Comparison of ENCODE assay signal across 9 cellular contexts in genomic region chr1:228163004-228163753, GRCh38. TPM values are rescaled to one million over a fixed set of nuclear protein-coding genes. Genes with fewer than 3 reads are reported as not detected.
DNase-seq lines count a peak whose midpoint lies in the region; ATAC-seq, FAIRE-seq and TF ChIP-seq lines count a peak whose summit lies in the region.
"Had no signal": no experiment of that assay in that cellular context is flagged by ENCODE, and none has a peak within 500 bp of the region (broad histone marks: within the 10 kb centered on the region; RNA-seq: fewer than 3 reads in every experiment).

No MANE protein-coding gene starts in this region.

- TF ChIP-seq EP300 in HepG2 (IDR thresholded peaks at IDR 0.05; ENCODE audit: low read depth in 2 of 2, low read length in 2 of 2) (no peak), HepG2 (CRISPR knock-in tag; IDR thresholded peaks at IDR 0.05; ENCODE audit: borderline replicate concordance) (no peak)

- POLR2A ChIA-PET in HepG2 (lab: Yijun Ruan, JAX), result no interaction called here

- H3K4me2 ChIP-seq in HepG2 (ENCODE audit: low read depth, low read length), result no peak overlapping the region; the same call in 1 of the 2 replicates

- CTCF ChIA-PET in HepG2 (lab: Yijun Ruan, JAX; ENCODE audit: low intra/inter-chr PET ratio, low total read pairs), result no interaction called here

- H3K4me1 Mint-ChIP-seq in central memory CD8-positive, alpha-beta T cell, result peaks cover 27% of the 10 kb centered on the region
- peaks cover 35% of the 10 kb centered on the region for H3K4me1 Mint-ChIP-seq in stimulated activated effector memory CD8-positive, alpha-beta T cell treated with anti-CD3 and anti-CD28 coated beads, Interleukin-12 subunit alpha, Interleukin-12 subunit beta, amount 100 ng/mL, for 72 hours

- BruUV-seq in HepG2 (replicated peaks; lab: Mats Ljungman, UMichigan), result no TSS peak

- peaks cover 19% of the 10 kb centered on the region for H3K4me1 ChIP-seq in HUES6 (ENCODE audit: control insufficient read depth, insufficient read depth, low read length)
- H3K4me1 ChIP-seq in HepG2 (ENCODE audit: insufficient read depth, low read length), result peaks cover 62% of the 10 kb centered on the region

- no peak for DNase-seq in central memory CD8-positive, alpha-beta T cell (ENCODE audit: low spot score in 2 of 2)
- DNase-seq in HepG2 (ENCODE audit: low spot score) (no peak), D341Med (ENCODE audit: low spot score) (no peak), NCI-H2029 treated with DMSO at 0.1 percent for 48 hours (lab: John Stamatoyannopoulos, UW) (no peak), head of caudate nucleus (no peak)
- DNase-seq in stimulated activated effector memory CD8-positive, alpha-beta T cell treated with anti-CD3 and anti-CD28 coated beads, Interleukin-12 subunit alpha, Interleukin-12 subunit beta, amount 100 ng/mL, for 72 hours (ENCODE audit: low spot score in 2 of 2), result no peak

- H3K27me3 Mint-ChIP-seq in central memory CD8-positive, alpha-beta T cell, result no peaks in the 10 kb centered on the region
- H3K27me3 Mint-ChIP-seq: memory B cell had no signal

- no peaks in the 10 kb centered on the region for H3K9me3 ChIP-seq in HUES6 (ENCODE audit: control insufficient read depth, insufficient read depth, low read depth, low read length)
- H3K9me3 ChIP-seq in HepG2 (ENCODE audit: low read length), result no peaks in the 10 kb centered on the region

- no peak for TF ChIP-seq POLR2A in HepG2 (IDR thresholded peaks at IDR 0.05; ENCODE audit: insufficient read depth in 1 of 2, low read depth in 2 of 2, low read length in 2 of 2)

- peak overlapping the region; percentile 95 for H3K27ac Mint-ChIP-seq in central memory CD8-positive, alpha-beta T cell (ENCODE audit: low read depth)
- peak overlapping the region; percentile 63 for H3K27ac Mint-ChIP-seq in stimulated activated effector memory CD8-positive, alpha-beta T cell treated with anti-CD3 and anti-CD28 coated beads, Interleukin-12 subunit alpha, Interleukin-12 subunit beta, amount 100 ng/mL, for 72 hours

- H3K27ac ChIP-seq in HUES6 (ENCODE audit: low read depth, low read length), result peak overlapping the region; percentile 56; the same call in 1 of the 2 replicates
- H3K27ac ChIP-seq in HepG2 (ENCODE audit: extremely low read length, insufficient read depth, low read length), result no peak overlapping the region

- H3K36me3 ChIP-seq in HUES6 (ENCODE audit: control insufficient read depth, insufficient read depth, low read length), result no peaks in the 10 kb centered on the region
- H3K36me3 ChIP-seq in HepG2 (replicated peaks in 1 of 2; ENCODE audit: control insufficient read depth in 1 of 2, insufficient read depth in 2 of 2, low read length in 2 of 2), result no peaks in the 10 kb centered on the region

- peak overlapping the region; percentile 9 for H3K9ac ChIP-seq in HUES6 (ENCODE audit: low read length)
- 0 out of 2 replicates have a peak overlapping the region, but pooled peaks have one; percentile 17 for H3K9ac ChIP-seq in HepG2 (ENCODE audit: insufficient read depth, low read depth, low read length)

- FAIRE-seq in HepG2 (lab: Jason Lieb, UNC), result no peak

- peaks cover 19% of the 10 kb centered on the region for H3K36me3 Mint-ChIP-seq in central memory CD8-positive, alpha-beta T cell (ENCODE audit: insufficient read depth)
- peaks cover 28% of the 10 kb centered on the region for H3K36me3 Mint-ChIP-seq in stimulated activated effector memory CD8-positive, alpha-beta T cell treated with anti-CD3 and anti-CD28 coated beads, Interleukin-12 subunit alpha, Interleukin-12 subunit beta, amount 100 ng/mL, for 72 hours

- H3K27me3 ChIP-seq in HUES6 (ENCODE audit: control insufficient read depth, insufficient read depth, low read length) (peaks cover 6% of the 10 kb centered on the region; the same call in 1 of the 2 replicates), HepG2 (ENCODE audit: control insufficient read depth in 1 of 2, insufficient read depth in 2 of 2, low read length in 2 of 2) (no peaks in the 10 kb centered on the region; a peak in 1 of 5 replicates)

- no peaks in the 10 kb centered on the region for H4K20me1 ChIP-seq in HepG2 (ENCODE audit: insufficient read depth, low read length)

- no peak overlapping the region for H3K4me3 ChIP-seq in HUES6 (ENCODE audit: low read depth, low read length)
- H3K4me3 ChIP-seq in HepG2 (replicated peaks in 1 of 3; ENCODE audit: insufficient read depth in 1 of 3, low read depth in 2 of 3, low read length in 3 of 3), result no peak overlapping the region; a peak in 1 of 6 replicates

- intact Hi-C loops in HepG2 (cut with micrococcal nuclease; ENCODE audit: unreplicated experiment), result no loop called here
- intact Hi-C loops in head of caudate nucleus (cut with DNase I), result loop anchor here (10.0 kb wide), 1 partner anchor 322 kb away; the partner anchor contains the start of gene RNF187

- no peak for TF ChIP-seq CTCF in HepG2 (CRISPR knock-in tag; IDR thresholded peaks at IDR 0.05)

- H2AFZ ChIP-seq in HepG2 (ENCODE audit: low read length), result no peak overlapping the region

- no peaks in the 10 kb centered on the region for H3K9me3 Mint-ChIP-seq in central memory CD8-positive, alpha-beta T cell
- no peaks in the 10 kb centered on the region for H3K9me3 Mint-ChIP-seq in stimulated activated effector memory CD8-positive, alpha-beta T cell treated with anti-CD3 and anti-CD28 coated beads, Interleukin-12 subunit alpha, Interleukin-12 subunit beta, amount 100 ng/mL, for 72 hours
- H3K9me3 Mint-ChIP-seq: memory B cell had no signal

- WGBS in HepG2 (ENCODE audit: low lambda C conversion rate), result 81% methylated on average over 9 of the region's 30 CpGs

- peaks cover 5% of the 10 kb centered on the region for H3K79me2 ChIP-seq in HepG2 (ENCODE audit: insufficient read depth, low read length)

- ATAC-seq in central memory CD8-positive, alpha-beta T cell (replicated peaks; ENCODE audit: extremely low read depth, poor library complexity, severe bottlenecking), result no peak
- ATAC-seq in HepG2 (no peak), HG03439 (IDR thresholded peaks at IDR 0.05; ENCODE audit: unreplicated experiment) (no peak)
- no peak for ATAC-seq in stimulated activated effector memory CD8-positive, alpha-beta T cell treated with anti-CD3 and anti-CD28 coated beads, Interleukin-12 subunit alpha, Interleukin-12 subunit beta, amount 100 ng/mL, for 72 hours

- in situ Hi-C loops in HepG2 (cut with HindIII; ENCODE audit: extremely low pct_ligation_motif_present, low pct_unique_long_range_greater_than_20kb), result no loop called here

- H3K4me3 Mint-ChIP-seq in central memory CD8-positive, alpha-beta T cell, result no peak overlapping the region
- H3K4me3 Mint-ChIP-seq in stimulated activated effector memory CD8-positive, alpha-beta T cell treated with anti-CD3 and anti-CD28 coated beads, Interleukin-12 subunit alpha, Interleukin-12 subunit beta, amount 100 ng/mL, for 72 hours, result no peak overlapping the region

- no peak for TF ChIP-seq RAD21 in HepG2 (CRISPR knock-in tag; IDR thresholded peaks at IDR 0.05)

RNA-seq across cellular contexts. Expression of gene IBA57, which starts 2.4 kb away (rescaled TPM):
- total RNA-seq in HepG2 (2016; rRNA removed; fragmentation: Illumina TruSeq; extraction: Trizol), result 9.7 and 10.2 TPM in 2 replicates
- total RNA-seq in HepG2 (2016; cell fraction: cytosol; rRNA removed; fragmentation: Illumina TruSeq; extraction: Trizol; ENCODE audit: low read depth), result 0.81 and 1.6 TPM in 2 replicates
- total RNA-seq in HepG2 (2016; cell fraction: insoluble cytoplasmic fraction; rRNA removed; fragmentation: Illumina TruSeq; extraction: Trizol), result 8.3 and 9.2 TPM in 2 replicates
- 2.3 and 3.6 TPM in 2 replicates for total RNA-seq in HepG2 (2016; cell fraction: membrane; rRNA removed; fragmentation: Illumina TruSeq; extraction: Trizol)
- 3.8 and 4.7 TPM in 2 replicates for total RNA-seq in HepG2 (2016; cell fraction: nucleus; rRNA removed; fragmentation: Illumina TruSeq; extraction: Trizol)
- 2.3 and 4.2 TPM in 2 replicates for polyA plus RNA-seq in HepG2 (2011; rRNA removed)
- 1.7 and 3.8 TPM in 2 replicates for polyA plus RNA-seq in HepG2 (2011; cell fraction: cytosol; rRNA removed)
- 3.6 and 5.6 TPM in 2 replicates for polyA plus RNA-seq in HepG2 (2011; cell fraction: nucleus; rRNA removed)
- 2.1 and 2.8 TPM in 2 replicates for polyA plus RNA-seq in HepG2 (2012)
- polyA plus RNA-seq in HepG2 (2016; cell fraction: cytosol; fragmentation: Illumina TruSeq; extraction: Trizol; ENCODE audit: low read depth), result 0.59 and 1.2 TPM in 2 replicates
- polyA plus RNA-seq in HepG2 (2016; cell fraction: insoluble cytoplasmic fraction; fragmentation: Illumina TruSeq; extraction: Trizol; ENCODE audit: low read depth), result 7.5 and 7.6 TPM in 2 replicates
- polyA plus RNA-seq in HepG2 (2016; cell fraction: membrane; fragmentation: Illumina TruSeq; extraction: Trizol; ENCODE audit: low read depth), result 2.2 and 2.3 TPM in 2 replicates
- 4.3 and 5.9 TPM in 2 replicates for polyA plus RNA-seq in HepG2 (2016; cell fraction: nucleus; fragmentation: Illumina TruSeq; extraction: Trizol; ENCODE audit: insufficient read depth, low read depth)
- polyA minus RNA-seq in HepG2 (2011; rRNA and poly(A)+ RNA removed; ENCODE audit: low replicate concordance), result 2.7 and 11.4 TPM in 2 replicates
- polyA minus RNA-seq in HepG2 (2011; cell fraction: cytosol; rRNA and poly(A)+ RNA removed), result 3.1 and 4.6 TPM in 2 replicates
- polyA minus RNA-seq in HepG2 (2011; cell fraction: nucleus; rRNA and poly(A)+ RNA removed), result 3.7 and 5.7 TPM in 2 replicates

RNA-seq across cellular contexts. Expression of gene GJC2, which starts 13.4 kb away (rescaled TPM):
- 1.6 and 3.8 TPM in 2 replicates for total RNA-seq in HepG2 (2016; rRNA removed; fragmentation: Illumina TruSeq; extraction: Trizol)
- 0.79 and 1.0 TPM in 2 replicates for total RNA-seq in HepG2 (2016; cell fraction: cytosol; rRNA removed; fragmentation: Illumina TruSeq; extraction: Trizol; ENCODE audit: low read depth)
- total RNA-seq in HepG2 (2016; cell fraction: insoluble cytoplasmic fraction; rRNA removed; fragmentation: Illumina TruSeq; extraction: Trizol), result 1.5 and 3.8 TPM in 2 replicates
- total RNA-seq in HepG2 (2016; cell fraction: membrane; rRNA removed; fragmentation: Illumina TruSeq; extraction: Trizol), result 1.4 and 2.0 TPM in 2 replicates
- 2.3 and 2.4 TPM in 2 replicates for total RNA-seq in HepG2 (2016; cell fraction: nucleus; rRNA removed; fragmentation: Illumina TruSeq; extraction: Trizol)
- polyA plus RNA-seq in HepG2 (2011; rRNA removed), result 1.6 and 2.5 TPM in 2 replicates
- 1.4 and 3.3 TPM in 2 replicates for polyA plus RNA-seq in HepG2 (2011; cell fraction: cytosol; rRNA removed)
- polyA plus RNA-seq in HepG2 (2011; cell fraction: nucleus; rRNA removed), result 3.1 and 3.8 TPM in 2 replicates
- polyA plus RNA-seq in HepG2 (2012), result 2.5 and 2.9 TPM in 2 replicates
- polyA plus RNA-seq in HepG2 (2016; cell fraction: cytosol; fragmentation: Illumina TruSeq; extraction: Trizol; ENCODE audit: low read depth), result 0.48 and 0.51 TPM in 2 replicates
- polyA plus RNA-seq in HepG2 (2016; cell fraction: insoluble cytoplasmic fraction; fragmentation: Illumina TruSeq; extraction: Trizol; ENCODE audit: low read depth), result 1.7 and 1.8 TPM in 2 replicates
- 1.2 and 1.3 TPM in 2 replicates for polyA plus RNA-seq in HepG2 (2016; cell fraction: membrane; fragmentation: Illumina TruSeq; extraction: Trizol; ENCODE audit: low read depth)
- polyA plus RNA-seq in HepG2 (2016; cell fraction: nucleus; fragmentation: Illumina TruSeq; extraction: Trizol; ENCODE audit: insufficient read depth, low read depth), result 3.1 and 3.7 TPM in 2 replicates
- polyA minus RNA-seq in HepG2 (2011; rRNA and poly(A)+ RNA removed; ENCODE audit: low replicate concordance), result 0.65 and 7.9 TPM in 2 replicates
- polyA minus RNA-seq in HepG2 (2011; cell fraction: cytosol; rRNA and poly(A)+ RNA removed), result 2.4 and 5.1 TPM in 2 replicates
- polyA minus RNA-seq in HepG2 (2011; cell fraction: nucleus; rRNA and poly(A)+ RNA removed), result 2.4 and 2.7 TPM in 2 replicates

RNA-seq across cellular contexts. Expression of gene GUK1, which starts 23.1 kb away (rescaled TPM):
- total RNA-seq in HepG2 (2016; rRNA removed; fragmentation: Illumina TruSeq; extraction: Trizol), result 82.7 and 116 TPM in 2 replicates
- 772 and 776 TPM in 2 replicates for total RNA-seq in HepG2 (2016; cell fraction: cytosol; rRNA removed; fragmentation: Illumina TruSeq; extraction: Trizol; ENCODE audit: low read depth)
- total RNA-seq in HepG2 (2016; cell fraction: insoluble cytoplasmic fraction; rRNA removed; fragmentation: Illumina TruSeq; extraction: Trizol), result 78.9 and 120 TPM in 2 replicates
- total RNA-seq in HepG2 (2016; cell fraction: membrane; rRNA removed; fragmentation: Illumina TruSeq; extraction: Trizol), result 448 and 476 TPM in 2 replicates
- total RNA-seq in HepG2 (2016; cell fraction: nucleus; rRNA removed; fragmentation: Illumina TruSeq; extraction: Trizol), result 51.4 and 56.9 TPM in 2 replicates
- polyA plus RNA-seq in HepG2 (2011; rRNA removed), result 154 and 205 TPM in 2 replicates
- polyA plus RNA-seq in HepG2 (2011; cell fraction: cytosol; rRNA removed), result 228 and 301 TPM in 2 replicates
- 387 and 492 TPM in 2 replicates for polyA plus RNA-seq in HepG2 (2011; cell fraction: nucleus; rRNA removed)
- 58.4 and 85.4 TPM in 2 replicates for polyA plus RNA-seq in HepG2 (2012)
- polyA plus RNA-seq in HepG2 (2016; cell fraction: cytosol; fragmentation: Illumina TruSeq; extraction: Trizol; ENCODE audit: low read depth), result 764 and 775 TPM in 2 replicates
- polyA plus RNA-seq in HepG2 (2016; cell fraction: insoluble cytoplasmic fraction; fragmentation: Illumina TruSeq; extraction: Trizol; ENCODE audit: low read depth), result 78.9 and 87.4 TPM in 2 replicates
- polyA plus RNA-seq in HepG2 (2016; cell fraction: membrane; fragmentation: Illumina TruSeq; extraction: Trizol; ENCODE audit: low read depth), result 402 and 423 TPM in 2 replicates
- polyA plus RNA-seq in HepG2 (2016; cell fraction: nucleus; fragmentation: Illumina TruSeq; extraction: Trizol; ENCODE audit: insufficient read depth, low read depth), result 119 and 120 TPM in 2 replicates
- 81.2 and 86.5 TPM in 2 replicates for polyA minus RNA-seq in HepG2 (2011; rRNA and poly(A)+ RNA removed; ENCODE audit: low replicate concordance)
- 31.2 and 41.7 TPM in 2 replicates for polyA minus RNA-seq in HepG2 (2011; cell fraction: cytosol; rRNA and poly(A)+ RNA removed)
- 52.1 and 60.5 TPM in 2 replicates for polyA minus RNA-seq in HepG2 (2011; cell fraction: nucleus; rRNA and poly(A)+ RNA removed)

RNA-seq across cellular contexts. Expression of gene OBSCN, which starts 44.7 kb away (rescaled TPM):
- 0.08 and 0.20 TPM in 2 replicates for total RNA-seq in HepG2 (2016; rRNA removed; fragmentation: Illumina TruSeq; extraction: Trizol)
- not detected in 2 replicates for total RNA-seq in HepG2 (2016; cell fraction: cytosol; rRNA removed; fragmentation: Illumina TruSeq; extraction: Trizol; ENCODE audit: low read depth)
- 0.09 and 0.13 TPM in 2 replicates for total RNA-seq in HepG2 (2016; cell fraction: insoluble cytoplasmic fraction; rRNA removed; fragmentation: Illumina TruSeq; extraction: Trizol)
- 0.06 and 0.07 TPM in 2 replicates for total RNA-seq in HepG2 (2016; cell fraction: membrane; rRNA removed; fragmentation: Illumina TruSeq; extraction: Trizol)
- 0.12 TPM in 1 of 2 replicates, not detected in the other for total RNA-seq in HepG2 (2016; cell fraction: nucleus; rRNA removed; fragmentation: Illumina TruSeq; extraction: Trizol)
- 0.10 and 0.20 TPM in 2 replicates for polyA plus RNA-seq in HepG2 (2011; rRNA removed)
- polyA plus RNA-seq in HepG2 (2011; cell fraction: cytosol; rRNA removed), result 0.03 and 0.07 TPM in 2 replicates
- polyA plus RNA-seq in HepG2 (2011; cell fraction: nucleus; rRNA removed), result 0.58 and 1.1 TPM in 2 replicates
- 0.09 and 0.55 TPM in 2 replicates for polyA plus RNA-seq in HepG2 (2012)
- not detected in 2 replicates for polyA plus RNA-seq in HepG2 (2016; cell fraction: cytosol; fragmentation: Illumina TruSeq; extraction: Trizol; ENCODE audit: low read depth)
- 0.08 and 0.10 TPM in 2 replicates for polyA plus RNA-seq in HepG2 (2016; cell fraction: insoluble cytoplasmic fraction; fragmentation: Illumina TruSeq; extraction: Trizol; ENCODE audit: low read depth)
- not detected in 2 replicates for polyA plus RNA-seq in HepG2 (2016; cell fraction: membrane; fragmentation: Illumina TruSeq; extraction: Trizol; ENCODE audit: low read depth)
- 0.14 and 0.32 TPM in 2 replicates for polyA plus RNA-seq in HepG2 (2016; cell fraction: nucleus; fragmentation: Illumina TruSeq; extraction: Trizol; ENCODE audit: insufficient read depth, low read depth)
- polyA minus RNA-seq in HepG2 (2011; rRNA and poly(A)+ RNA removed; ENCODE audit: low replicate concordance), result 0.24 and 23.5 TPM in 2 replicates
- polyA minus RNA-seq in HepG2 (2011; cell fraction: cytosol; rRNA and poly(A)+ RNA removed), result 0.10 and 0.35 TPM in 2 replicates
- polyA minus RNA-seq in HepG2 (2011; cell fraction: nucleus; rRNA and poly(A)+ RNA removed), result 0.52 and 0.99 TPM in 2 replicates

RNA-seq across cellular contexts. Expression of gene MRPL55, which starts 54.1 kb away (rescaled TPM):
- 92.9 and 97.9 TPM in 2 replicates for total RNA-seq in HepG2 (2016; rRNA removed; fragmentation: Illumina TruSeq; extraction: Trizol)
- 49.0 and 60.3 TPM in 2 replicates for total RNA-seq in HepG2 (2016; cell fraction: cytosol; rRNA removed; fragmentation: Illumina TruSeq; extraction: Trizol; ENCODE audit: low read depth)
- 86.6 and 104 TPM in 2 replicates for total RNA-seq in HepG2 (2016; cell fraction: insoluble cytoplasmic fraction; rRNA removed; fragmentation: Illumina TruSeq; extraction: Trizol)
- 54.0 and 72.4 TPM in 2 replicates for total RNA-seq in HepG2 (2016; cell fraction: membrane; rRNA removed; fragmentation: Illumina TruSeq; extraction: Trizol)
- total RNA-seq in HepG2 (2016; cell fraction: nucleus; rRNA removed; fragmentation: Illumina TruSeq; extraction: Trizol), result 52.4 and 56.0 TPM in 2 replicates
- polyA plus RNA-seq in HepG2 (2011; rRNA removed), result 58.6 and 74.8 TPM in 2 replicates
- 43.3 and 107 TPM in 2 replicates for polyA plus RNA-seq in HepG2 (2011; cell fraction: cytosol; rRNA removed)
- 195 and 229 TPM in 2 replicates for polyA plus RNA-seq in HepG2 (2011; cell fraction: nucleus; rRNA removed)
- 31.6 and 40.6 TPM in 2 replicates for polyA plus RNA-seq in HepG2 (2012)
- polyA plus RNA-seq in HepG2 (2016; cell fraction: cytosol; fragmentation: Illumina TruSeq; extraction: Trizol; ENCODE audit: low read depth), result 37.6 and 50.2 TPM in 2 replicates
- 96.5 and 99.2 TPM in 2 replicates for polyA plus RNA-seq in HepG2 (2016; cell fraction: insoluble cytoplasmic fraction; fragmentation: Illumina TruSeq; extraction: Trizol; ENCODE audit: low read depth)
- polyA plus RNA-seq in HepG2 (2016; cell fraction: membrane; fragmentation: Illumina TruSeq; extraction: Trizol; ENCODE audit: low read depth), result 41.3 and 57.8 TPM in 2 replicates
- polyA plus RNA-seq in HepG2 (2016; cell fraction: nucleus; fragmentation: Illumina TruSeq; extraction: Trizol; ENCODE audit: insufficient read depth, low read depth), result 81.1 and 106 TPM in 2 replicates
- polyA minus RNA-seq in HepG2 (2011; rRNA and poly(A)+ RNA removed; ENCODE audit: low replicate concordance), result 52.6 and 85.2 TPM in 2 replicates
- 25.1 and 31.5 TPM in 2 replicates for polyA minus RNA-seq in HepG2 (2011; cell fraction: cytosol; rRNA and poly(A)+ RNA removed)
- polyA minus RNA-seq in HepG2 (2011; cell fraction: nucleus; rRNA and poly(A)+ RNA removed), result 29.2 and 32.2 TPM in 2 replicates
